ENCODE assay signal across 27 cellular contexts in the genomic region with DNA sequence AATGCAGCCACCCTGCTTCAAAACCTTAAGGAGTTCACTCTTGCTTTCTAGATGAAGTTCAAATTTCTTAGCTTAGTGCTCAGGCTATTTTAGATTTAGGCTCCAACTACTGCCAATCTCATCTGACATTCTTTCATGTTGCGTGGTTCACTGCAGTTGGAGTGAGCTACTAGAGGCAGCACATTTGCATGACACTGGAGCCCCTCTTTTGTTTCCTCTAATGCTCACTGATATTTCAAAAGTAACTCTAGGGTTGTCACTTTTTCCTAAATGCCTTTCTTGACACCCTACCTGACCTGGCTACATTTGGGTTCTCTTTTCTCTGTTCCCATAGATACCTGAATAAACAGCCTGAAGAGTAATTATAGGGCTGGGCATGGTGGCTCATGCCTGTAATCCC.
"Had no signal": no experiment of that assay in that cellular context is flagged by ENCODE, and none has a peak within 500 bp of the region (broad histone marks: within the 10 kb centered on the region; RNA-seq: fewer than 3 reads in every experiment).

No MANE protein-coding gene starts in this region.

- H3K4me3 Mint-ChIP-seq: nephron; neural progenitor cell; stimulated activated effector memory CD8-positive, alpha-beta T cell treated with anti-CD3 and anti-CD28 coated beads, Interleukin-12 subunit alpha, Interleukin-12 subunit beta, amount 100 ng/mL, for 72 hours; stimulated activated naive B cell treated with anti-CD40 and anti-IgM and Interleukin-4, amounts not matched to agents 10 μg/mL and 1 μg/mL and 100 μg/mL, for 72 hours; stimulated activated naive CD8-positive, alpha-beta T cell treated with anti-CD3 and anti-CD28 coated beads, Interleukin-15, Interleukin-2, amounts not matched to agents 100 ng/mL and 50 ng/mL, for 24 hours had no signal

- H3K4me1 Mint-ChIP-seq: nephron; stimulated activated effector memory CD8-positive, alpha-beta T cell treated with anti-CD3 and anti-CD28 coated beads, Interleukin-12 subunit alpha, Interleukin-12 subunit beta, amount 100 ng/mL, for 72 hours; stimulated activated naive B cell treated with anti-CD40 and anti-IgM and Interleukin-4, amounts not matched to agents 10 μg/mL and 1 μg/mL and 100 μg/mL, for 72 hours had no signal

- H3K27me3 Mint-ChIP-seq: progenitor cell of endocrine pancreas; stimulated activated naive B cell treated with anti-CD40 and anti-IgM and Interleukin-4, amounts not matched to agents 10 μg/mL and 1 μg/mL and 100 μg/mL, for 72 hours; stimulated activated naive CD8-positive, alpha-beta T cell treated with anti-CD3 and anti-CD28 coated beads, Interleukin-15, Interleukin-2, amounts not matched to agents 100 ng/mL and 50 ng/mL, for 24 hours had no signal

- H3K27ac ChIP-seq: neural progenitor cell, ovary, parathyroid adenoma, psoas muscle, right lobe of liver, sigmoid colon, stomach, thoracic aorta, thyroid gland, tibial nerve, upper lobe of left lung, vagina had no signal

- H3K36me3 Mint-ChIP-seq: neural progenitor cell; stimulated activated effector memory CD8-positive, alpha-beta T cell treated with anti-CD3 and anti-CD28 coated beads, Interleukin-12 subunit alpha, Interleukin-12 subunit beta, amount 100 ng/mL, for 72 hours; stimulated activated naive B cell treated with anti-CD40 and anti-IgM and Interleukin-4, amounts not matched to agents 10 μg/mL and 1 μg/mL and 100 μg/mL, for 72 hours had no signal

- H3K4me1 ChIP-seq: parathyroid adenoma, psoas muscle, right lobe of liver, sigmoid colon, stomach, thyroid gland, tibial nerve, upper lobe of left lung, vagina had no signal

- H3K27ac Mint-ChIP-seq: nephron; neural progenitor cell; progenitor cell of endocrine pancreas; stimulated activated effector memory CD8-positive, alpha-beta T cell treated with anti-CD3 and anti-CD28 coated beads, Interleukin-12 subunit alpha, Interleukin-12 subunit beta, amount 100 ng/mL, for 72 hours; stimulated activated naive B cell treated with anti-CD40 and anti-IgM and Interleukin-4, amounts not matched to agents 10 μg/mL and 1 μg/mL and 100 μg/mL, for 72 hours; stimulated activated naive CD8-positive, alpha-beta T cell treated with anti-CD3 and anti-CD28 coated beads, Interleukin-15, Interleukin-2, amounts not matched to agents 100 ng/mL and 50 ng/mL, for 24 hours had no signal

- DNase-seq: occipital lobe; ovary; posterior cingulate gyrus; psoas muscle; right cardiac atrium; right lobe of liver; sigmoid colon; small intestine; stimulated activated CD4-positive, alpha-beta T cell treated with anti-CD3 and anti-CD28 coated beads, Interleukin-15, amount 100 ng/mL, for 24 hours; stimulated activated CD4-positive, alpha-beta T cell treated with anti-CD3 and anti-CD28 coated beads, Interleukin-2, amount 100 ng/mL, for 24 hours; stimulated activated CD4-positive, alpha-beta T cell treated with anti-CD3 and anti-CD28 coated beads, Interleukin-2, amount 100 ng/mL, for 48 hours; stimulated activated CD4-positive, alpha-beta T cell treated with anti-CD3 and anti-CD28 coated beads, Interleukin-4, amount 100 ng/mL, for 24 hours; stimulated activated naive B cell treated with anti-CD40 and anti-IgM and Interleukin-4, amounts not matched to agents 10 μg/mL and 1 μg/mL and 100 μg/mL, for 72 hours; stimulated activated naive CD4-positive, alpha-beta T cell treated with Interleukin-2 at 50 U/mL for 16 hours; stomach; thyroid gland; trophoblast cell; upper lobe of left lung had no signal

- H3K79me2 ChIP-seq: parathyroid adenoma had no signal

- H3K36me3 ChIP-seq: neural progenitor cell, ovary, right lobe of liver, sigmoid colon, stomach, thoracic aorta, thyroid gland, tibial nerve, upper lobe of left lung, vagina had no signal

- H3K4me2 ChIP-seq: neural progenitor cell had no signal

- H2AFZ ChIP-seq: neural progenitor cell, parathyroid adenoma had no signal

- H3K27me3 ChIP-seq: neural progenitor cell, ovary, right lobe of liver, sigmoid colon, thyroid gland, tibial nerve, upper lobe of left lung, vagina had no signal

- H3K4me3 ChIP-seq: neural progenitor cell, ovary, psoas muscle, right lobe of liver, sigmoid colon, stomach, thoracic aorta, thyroid gland, tibial nerve, upper lobe of left lung, vagina had no signal

- ATAC-seq: psoas muscle; right cardiac atrium; right lobe of liver; stimulated activated effector memory CD8-positive, alpha-beta T cell treated with anti-CD3 and anti-CD28 coated beads, Interleukin-12 subunit alpha, Interleukin-12 subunit beta, amount 100 ng/mL, for 72 hours; stimulated activated naive B cell treated with anti-CD40 and anti-IgM and Interleukin-4, amounts not matched to agents 10 μg/mL and 1 μg/mL and 100 μg/mL, for 72 hours had no signal
